In the genomic region with DNA sequence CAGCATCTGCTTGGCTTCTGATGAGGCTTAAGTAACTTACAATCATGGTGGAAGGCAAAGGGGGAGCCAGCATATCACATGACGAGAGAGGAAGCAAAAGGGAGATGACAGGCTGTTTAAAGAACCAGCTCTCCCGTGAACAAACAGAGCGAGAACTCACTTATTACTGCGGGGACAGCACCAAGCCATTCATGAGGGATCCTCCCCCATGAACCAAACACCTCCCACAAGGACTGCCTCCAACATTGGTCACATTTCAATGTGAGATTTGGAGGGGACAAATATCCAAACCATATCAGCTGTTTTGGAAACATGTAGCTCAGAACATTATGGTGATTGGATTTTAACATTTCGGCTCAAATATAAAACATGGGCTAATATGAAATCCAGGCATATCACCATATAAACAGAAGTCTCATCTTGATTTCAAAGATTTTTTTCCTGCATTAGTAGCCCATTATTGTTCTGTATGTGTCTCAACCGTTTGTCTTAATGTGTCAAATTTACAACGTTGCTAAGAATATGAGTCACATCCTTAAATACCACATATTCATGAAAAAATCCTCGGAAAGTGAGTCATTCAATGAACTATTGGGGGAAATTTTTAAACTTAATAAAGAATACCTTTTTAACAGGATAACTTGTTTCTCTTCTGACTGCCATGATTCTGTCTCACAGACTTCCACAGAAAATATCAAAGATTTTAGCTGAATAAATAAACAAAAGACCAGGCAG, we compare ENCODE assay signal across 9 cellular contexts.
DNase-seq lines count a peak whose midpoint lies in the region; ATAC-seq and TF ChIP-seq lines count a peak whose summit lies in the region.
"Had no signal": no experiment of that assay in that cellular context is flagged by ENCODE, and none has a peak within 500 bp of the region (broad histone marks: within the 10 kb centered on the region; RNA-seq: fewer than 3 reads in every experiment).

No MANE protein-coding gene starts in this region.

- no peaks in the 10 kb centered on the region for H3K4me1 Mint-ChIP-seq in activated CD4-positive, alpha-beta T cell treated with anti-CD3 and anti-CD28 coated beads, Interleukin-2, amount 10 ng/mL, durations not matched to agents 24 days and 14 days
- no peaks in the 10 kb centered on the region for H3K4me1 Mint-ChIP-seq in stimulated activated naive B cell treated with anti-CD40 and anti-IgM and Interleukin-4, amounts not matched to agents 10 μg/mL and 1 μg/mL and 100 μg/mL, for 72 hours

- ATAC-seq in HG03378 (IDR thresholded peaks at IDR 0.05; ENCODE audit: unreplicated experiment) (peak; percentile 77), Right ventricle myocardium inferior (no peak)
- ATAC-seq in stimulated activated naive B cell treated with anti-CD40 and anti-IgM and Interleukin-4, amounts not matched to agents 10 μg/mL and 1 μg/mL and 100 μg/mL, for 72 hours (replicated peaks), result peak; percentile 10 to 43

- H3K4me3 Mint-ChIP-seq in activated CD4-positive, alpha-beta T cell treated with anti-CD3 and anti-CD28 coated beads, Interleukin-2, amount 10 ng/mL, durations not matched to agents 24 days and 14 days, result no peak overlapping the region
- no peak overlapping the region for H3K4me3 Mint-ChIP-seq in stimulated activated naive B cell treated with anti-CD40 and anti-IgM and Interleukin-4, amounts not matched to agents 10 μg/mL and 1 μg/mL and 100 μg/mL, for 72 hours

- no peaks in the 10 kb centered on the region for H3K27me3 ChIP-seq in prostate gland (replicated peaks; ENCODE audit: insufficient read depth)

- H3K9me3 Mint-ChIP-seq in activated CD4-positive, alpha-beta T cell treated with anti-CD3 and anti-CD28 coated beads, Interleukin-2, amount 10 ng/mL, durations not matched to agents 24 days and 14 days, result no peaks in the 10 kb centered on the region
- peaks cover 4% of the 10 kb centered on the region in 2 donors for H3K9me3 Mint-ChIP-seq in stimulated activated naive B cell treated with anti-CD40 and anti-IgM and Interleukin-4, amounts not matched to agents 10 μg/mL and 1 μg/mL and 100 μg/mL, for 72 hours

- H3K36me3 ChIP-seq in prostate gland, result no peaks in the 10 kb centered on the region

- no peaks in the 10 kb centered on the region for H3K36me3 Mint-ChIP-seq in activated CD4-positive, alpha-beta T cell treated with anti-CD3 and anti-CD28 coated beads, Interleukin-2, amount 10 ng/mL, durations not matched to agents 24 days and 14 days (ENCODE audit: low read depth)
- H3K36me3 Mint-ChIP-seq in stimulated activated naive B cell treated with anti-CD40 and anti-IgM and Interleukin-4, amounts not matched to agents 10 μg/mL and 1 μg/mL and 100 μg/mL, for 72 hours, result no peaks in the 10 kb centered on the region

- H3K4me1 ChIP-seq in prostate gland (replicated peaks), result no peaks in the 10 kb centered on the region

- in situ Hi-C loops in astrocyte of the spinal cord (cut with HindIII; ENCODE audit: low sequenced_read_pairs), result no loop called here

- H3K27ac ChIP-seq in prostate gland, result no peak overlapping the region

- TF ChIP-seq CTCF in astrocyte of the spinal cord (IDR thresholded peaks at IDR 0.05; ENCODE audit: low read depth, low read length), result no peak
- no peak for TF ChIP-seq CTCF in GM10266 (IDR thresholded peaks at IDR 0.05; ENCODE audit: control insufficient read depth, insufficient read depth, low read depth, missing control alignments)
- TF ChIP-seq CTCF in prostate gland (IDR thresholded peaks at IDR 0.05), result no peak

- TF ChIP-seq POLR2A in prostate gland (IDR thresholded peaks at IDR 0.05), result no peak

- no peaks in the 10 kb centered on the region for H3K9me3 ChIP-seq in prostate gland

- DNase-seq in activated CD4-positive, alpha-beta T cell treated with anti-CD3 and anti-CD28 coated beads, Interleukin-2, amount 10 ng/mL, durations not matched to agents 24 days and 14 days, result no peak
- DNase-seq in activated CD4-positive, alpha-beta T cell treated with anti-CD3 and anti-CD28 coated beads, Interleukin-2, amount 50 U/mL, for 4 hours, result no peak
- peak; percentile 88 for DNase-seq in astrocyte of the spinal cord (ENCODE audit: low read depth, low spot score)
- DNase-seq in stimulated activated naive B cell treated with anti-CD40 and anti-IgM and Interleukin-4, amounts not matched to agents 10 μg/mL and 1 μg/mL and 100 μg/mL, for 72 hours, result no peak
- no peak for DNase-seq in GM10266 (ENCODE audit: extremely low spot score)
- DNase-seq in prostate gland (ENCODE audit: low spot score), result no peak
- DNase-seq in Right ventricle myocardium inferior (ENCODE audit: missing footprints), result no peak
- DNase-seq: NCI-H524 treated with DMSO at 0.1 percent for 48 hours had no signal

- peak overlapping the region; percentile 59 for H3K27ac Mint-ChIP-seq in activated CD4-positive, alpha-beta T cell treated with anti-CD3 and anti-CD28 coated beads, Interleukin-2, amount 10 ng/mL, durations not matched to agents 24 days and 14 days
- no peak overlapping the region for H3K27ac Mint-ChIP-seq in stimulated activated naive B cell treated with anti-CD40 and anti-IgM and Interleukin-4, amounts not matched to agents 10 μg/mL and 1 μg/mL and 100 μg/mL, for 72 hours

- no peaks in the 10 kb centered on the region for H3K27me3 Mint-ChIP-seq in activated CD4-positive, alpha-beta T cell treated with anti-CD3 and anti-CD28 coated beads, Interleukin-2, amount 10 ng/mL, durations not matched to agents 24 days and 14 days
- H3K27me3 Mint-ChIP-seq in stimulated activated naive B cell treated with anti-CD40 and anti-IgM and Interleukin-4, amounts not matched to agents 10 μg/mL and 1 μg/mL and 100 μg/mL, for 72 hours, result no peaks in the 10 kb centered on the region

- H3K4me3 ChIP-seq in astrocyte of the spinal cord (ENCODE audit: low read depth, low read length) (no peak overlapping the region), prostate gland (no peak overlapping the region)

- intact Hi-C loops in activated CD4-positive, alpha-beta T cell treated with anti-CD3 and anti-CD28 coated beads, Interleukin-2, amount 10 ng/mL, durations not matched to agents 24 days and 14 days (cut with micrococcal nuclease), result no loop called here
- intact Hi-C loops in prostate gland (cut with DNase I) (no loop called here), Right ventricle myocardium inferior (cut with DNase I) (no loop called here)

- whole genome bisulfite sequencing in prostate gland, result 62% methylated on average over 8 of the region's 8 CpGs
